ENCODE assay signal across 33 cellular contexts in the genomic region with DNA sequence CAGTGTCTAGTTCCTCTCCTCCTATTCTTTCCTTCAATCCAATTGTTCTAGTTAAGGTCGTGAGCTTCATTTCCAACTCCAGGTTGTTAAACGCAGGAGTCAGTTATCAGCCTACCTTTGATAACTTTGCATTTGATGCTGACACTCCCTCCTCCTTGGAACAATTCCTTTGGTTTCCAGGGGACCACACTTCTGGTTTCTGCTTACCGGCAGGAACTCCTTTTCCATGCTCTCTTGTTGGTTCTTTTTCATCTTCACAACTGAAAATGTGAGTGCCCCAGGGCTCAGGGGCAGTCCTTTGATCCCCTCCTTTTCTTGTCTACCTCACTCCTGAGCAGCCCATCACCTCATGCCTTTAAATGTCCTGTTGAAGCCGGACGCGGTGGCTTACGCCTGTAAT.
"Had no signal": no experiment of that assay in that cellular context is flagged by ENCODE, and none has a peak within 500 bp of the region (broad histone marks: within the 10 kb centered on the region; RNA-seq: fewer than 3 reads in every experiment).

No MANE protein-coding gene starts in this region.

- H3K4me1 ChIP-seq: breast epithelium had no signal

- H3K27ac ChIP-seq: adrenal gland, body of pancreas, brain microvascular endothelial cell, breast epithelium, VCaP had no signal

- H3K9me3 ChIP-seq: adrenal gland, body of pancreas, breast epithelium had no signal

- ATAC-seq: activated CD8-positive, alpha-beta T cell treated with anti-CD3 and anti-CD28 coated beads for 36 hours; activated naive CD4-positive, alpha-beta T cell treated with anti-CD3 and anti-CD28 coated beads, Interleukin-2, amount 50 U/mL, for 72 hours; activated T-cell treated with anti-CD3 and anti-CD28 coated beads, Interleukin-2, amount 50 U/mL, for 4 hours; activated T-cell treated with anti-CD3 and anti-CD28 coated beads, Interleukin-2, amount 50 U/mL, for 72 hours; activated T-helper 17 cell treated with anti-CD3 and anti-CD28 coated beads, Interleukin-2, amount 50 U/mL, for 72 hours; body of pancreas had no signal

- H3K4me3 ChIP-seq: adrenal gland, body of pancreas, breast epithelium had no signal

- H3K9me3 Mint-ChIP-seq: activated B cell treated with CpG ODN at 0.5 μM for 24 hours; activated CD4-positive, alpha-beta memory T cell treated with anti-CD3 and anti-CD28 coated beads for 36 hours; activated CD4-positive, alpha-beta T cell treated with anti-CD3 and anti-CD28 coated beads, Interleukin-2, amount 10 ng/mL, durations not matched to agents 24 days and 14 days; activated CD8-positive, alpha-beta T cell treated with anti-CD3 and anti-CD28 coated beads for 36 hours; activated naive CD4-positive, alpha-beta T cell treated with anti-CD3 and anti-CD28 coated beads for 36 hours; activated naive CD4-positive, alpha-beta T cell treated with anti-CD3 and anti-CD28 coated beads, Interleukin-2, amount 50 U/mL, for 72 hours; activated naive CD8-positive, alpha-beta T cell treated with anti-CD3 and anti-CD28 coated beads for 36 hours; activated T-cell treated with anti-CD3 and anti-CD28 coated beads, Interleukin-2, amount 50 U/mL, for 4 hours; activated T-cell treated with anti-CD3 and anti-CD28 coated beads, Interleukin-2, amount 50 U/mL, for 72 hours; activated T-helper 1 cell treated with anti-CD3 and anti-CD28 coated beads, Interleukin-12 subunit alpha, Interleukin-12 subunit beta, Interleukin-2, Interleukin-4 antibody, amounts not matched to agents 30 ng/mL and 10 ng/mL and 1 ng/mL, durations not matched to agents 14 hours and 24 hours and 36 hours; activated T-helper 17 cell treated with anti-CD3 and anti-CD28 coated beads, Interleukin-2, amount 50 U/mL, for 72 hours; T-helper 2 cell treated with Interferon-gamma antibody and Interleukin-4, amounts not matched to agents 5 μg/mL and 100 μg/mL, for 36 hours had no signal

- DNase-seq: activated B cell treated with CpG ODN at 0.5 μM for 24 hours; activated CD4-positive, alpha-beta memory T cell treated with anti-CD3 and anti-CD28 coated beads for 36 hours; activated CD4-positive, alpha-beta T cell treated with anti-CD3 and anti-CD28 coated beads for 4 hours; activated CD4-positive, alpha-beta T cell treated with anti-CD3 and anti-CD28 coated beads, Interleukin-2, amount 10 ng/mL, durations not matched to agents 24 days and 14 days; activated CD4-positive, alpha-beta T cell treated with anti-CD3 and anti-CD28 coated beads, Interleukin-2, amount 50 U/mL, for 1 hour; activated CD4-positive, alpha-beta T cell treated with anti-CD3 and anti-CD28 coated beads, Interleukin-2, amount 50 U/mL, for 4 hours; activated CD4-positive, CD25-positive, alpha-beta regulatory T cell treated with anti-CD3 and anti-CD28 coated beads, Interleukin-2, amount 50 U/mL, for 72 hours; activated CD8-positive, alpha-beta memory T cell treated with anti-CD3 and anti-CD28 coated beads, Interleukin-2, amount 50 U/mL, for 4 hours; activated CD8-positive, alpha-beta T cell treated with anti-CD3 and anti-CD28 coated beads for 36 hours; activated effector memory CD4-positive, alpha-beta T cell treated with anti-CD3 and anti-CD28 coated beads, Interleukin-2, amount 50 U/mL, for 16 hours; activated gamma-delta T cell treated with Interleukin-2 at 50 U/mL for 16 hours; activated naive CD4-positive, alpha-beta T cell; activated naive CD4-positive, alpha-beta T cell treated with anti-CD3 and anti-CD28 coated beads for 36 hours; activated naive CD4-positive, alpha-beta T cell treated with anti-CD3 and anti-CD28 coated beads, Interleukin-2, amount 50 U/mL, for 16 hours; activated naive CD8-positive, alpha-beta T cell treated with anti-CD3 and anti-CD28 coated beads for 36 hours; activated T-cell treated with anti-CD3 and anti-CD28 coated beads for 4 hours; activated T-cell treated with anti-CD3 and anti-CD28 coated beads, Interleukin-2, amount 50 U/mL, for 1 hour; activated T-cell treated with anti-CD3 and anti-CD28 coated beads, Interleukin-2, amount 50 U/mL, for 4 hours; activated T-cell treated with anti-CD3 and anti-CD28 coated beads, Interleukin-2, amount 50 U/mL, for 72 hours; adrenal gland; amniotic stem cell; aorta; body of pancreas; brain microvascular endothelial cell; central memory CD4-positive, alpha-beta T cell; T-helper 2 cell; T-helper 9 cell had no signal

- H3K36me3 ChIP-seq: brain microvascular endothelial cell, breast epithelium had no signal

- H3K4me3 Mint-ChIP-seq: activated B cell treated with CpG ODN at 0.5 μM for 24 hours; activated CD4-positive, alpha-beta memory T cell treated with anti-CD3 and anti-CD28 coated beads for 36 hours; activated CD4-positive, alpha-beta T cell treated with anti-CD3 and anti-CD28 coated beads, Interleukin-2, amount 10 ng/mL, durations not matched to agents 24 days and 14 days; activated CD8-positive, alpha-beta T cell treated with anti-CD3 and anti-CD28 coated beads for 36 hours; activated naive CD4-positive, alpha-beta T cell treated with anti-CD3 and anti-CD28 coated beads for 36 hours; activated naive CD8-positive, alpha-beta T cell treated with anti-CD3 and anti-CD28 coated beads for 36 hours; activated T-cell treated with anti-CD3 and anti-CD28 coated beads, Interleukin-2, amount 50 U/mL, for 4 hours; activated T-cell treated with anti-CD3 and anti-CD28 coated beads, Interleukin-2, amount 50 U/mL, for 72 hours; activated T-helper 1 cell treated with anti-CD3 and anti-CD28 coated beads, Interleukin-12 subunit alpha, Interleukin-12 subunit beta, Interleukin-2, Interleukin-4 antibody, amounts not matched to agents 30 ng/mL and 10 ng/mL and 1 ng/mL, durations not matched to agents 14 hours and 24 hours and 36 hours; activated T-helper 17 cell treated with anti-CD3 and anti-CD28 coated beads, Interleukin-2, amount 50 U/mL, for 72 hours; T-helper 2 cell treated with Interferon-gamma antibody and Interleukin-4, amounts not matched to agents 5 μg/mL and 100 μg/mL, for 36 hours had no signal

- H3K27me3 Mint-ChIP-seq: activated B cell treated with CpG ODN at 0.5 μM for 24 hours; activated CD4-positive, alpha-beta memory T cell treated with anti-CD3 and anti-CD28 coated beads for 36 hours; activated CD4-positive, alpha-beta T cell treated with anti-CD3 and anti-CD28 coated beads, Interleukin-2, amount 10 ng/mL, durations not matched to agents 24 days and 14 days; activated CD8-positive, alpha-beta T cell treated with anti-CD3 and anti-CD28 coated beads for 36 hours; activated T-helper 17 cell treated with anti-CD3 and anti-CD28 coated beads, Interleukin-2, amount 50 U/mL, for 72 hours had no signal

- H3K27ac Mint-ChIP-seq: activated B cell treated with CpG ODN at 0.5 μM for 24 hours; activated CD4-positive, alpha-beta memory T cell treated with anti-CD3 and anti-CD28 coated beads for 36 hours; activated CD4-positive, alpha-beta T cell treated with anti-CD3 and anti-CD28 coated beads, Interleukin-2, amount 10 ng/mL, durations not matched to agents 24 days and 14 days; activated CD8-positive, alpha-beta T cell treated with anti-CD3 and anti-CD28 coated beads for 36 hours; activated naive CD4-positive, alpha-beta T cell treated with anti-CD3 and anti-CD28 coated beads for 36 hours; activated naive CD4-positive, alpha-beta T cell treated with anti-CD3 and anti-CD28 coated beads, Interleukin-2, amount 50 U/mL, for 72 hours; activated naive CD8-positive, alpha-beta T cell treated with anti-CD3 and anti-CD28 coated beads for 36 hours; activated T-cell treated with anti-CD3 and anti-CD28 coated beads, Interleukin-2, amount 50 U/mL, for 72 hours; activated T-helper 1 cell treated with anti-CD3 and anti-CD28 coated beads, Interleukin-12 subunit alpha, Interleukin-12 subunit beta, Interleukin-2, Interleukin-4 antibody, amounts not matched to agents 30 ng/mL and 10 ng/mL and 1 ng/mL, durations not matched to agents 14 hours and 24 hours and 36 hours; activated T-helper 17 cell treated with anti-CD3 and anti-CD28 coated beads, Interleukin-2, amount 50 U/mL, for 72 hours; T-helper 2 cell treated with Interferon-gamma antibody and Interleukin-4, amounts not matched to agents 5 μg/mL and 100 μg/mL, for 36 hours had no signal

- H3K27me3 ChIP-seq: adrenal gland, body of pancreas, brain microvascular endothelial cell, breast epithelium had no signal
